Comparison of ENCODE assay signal across 9 cellular contexts in the genomic region with DNA sequence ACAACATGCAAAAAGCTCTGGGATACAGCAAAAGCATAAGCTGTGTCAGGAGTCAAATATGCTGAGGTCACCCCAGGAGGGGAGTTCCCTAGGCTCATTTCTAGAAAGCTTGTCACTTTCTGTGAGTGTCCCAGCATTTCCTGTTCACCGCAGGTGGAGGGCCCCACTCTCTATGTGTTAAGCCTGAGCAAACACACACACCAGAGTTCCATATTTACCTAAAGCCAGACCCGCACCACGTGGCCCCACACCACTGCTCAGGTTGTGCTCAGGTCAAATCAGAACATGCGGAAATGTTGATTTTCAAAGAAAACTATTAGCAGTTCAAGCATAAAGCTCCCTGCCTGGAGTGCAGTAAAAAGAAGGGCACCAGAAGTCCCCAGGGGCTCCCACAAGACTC.
DNase-seq lines count a peak whose midpoint lies in the region; ATAC-seq and TF ChIP-seq lines count a peak whose summit lies in the region.
"Had no signal": no experiment of that assay in that cellular context is flagged by ENCODE, and none has a peak within 500 bp of the region (broad histone marks: within the 10 kb centered on the region; RNA-seq: fewer than 3 reads in every experiment).

No MANE protein-coding gene starts in this region.

- TF ChIP-seq CTCF in GM10248 (IDR thresholded peaks at IDR 0.05; ENCODE audit: control extremely low read depth, extremely low read depth, low read depth, missing control alignments) (no peak), WTC11 (IDR thresholded peaks at IDR 0.05) (no peak)
- no peak for TF ChIP-seq CTCF in CD4-positive, alpha-beta T cell (IDR thresholded peaks at IDR 0.05)

- H3K27me3 ChIP-seq in CD4-positive, alpha-beta T cell (ENCODE audit: control insufficient read depth, insufficient read depth, low read length), result no peaks in the 10 kb centered on the region

- no peaks in the 10 kb centered on the region for H3K27me3 Mint-ChIP-seq in WTC11 (ENCODE audit: low read depth)
- no peaks in the 10 kb centered on the region for H3K27me3 Mint-ChIP-seq in CD4-positive, alpha-beta T cell

- H3K9me3 Mint-ChIP-seq in WTC11, result peaks cover 17% of the 10 kb centered on the region
- peaks cover 7% of the 10 kb centered on the region for H3K9me3 Mint-ChIP-seq in CD4-positive, alpha-beta T cell

- H3K27ac Mint-ChIP-seq in WTC11, result no peak overlapping the region; the same call in 1 of the 2 replicates
- no peak overlapping the region for H3K27ac Mint-ChIP-seq in CD4-positive, alpha-beta T cell

- peaks cover 10% of the 10 kb centered on the region for H3K36me3 Mint-ChIP-seq in WTC11
- no peaks in the 10 kb centered on the region for H3K36me3 Mint-ChIP-seq in CD4-positive, alpha-beta T cell (ENCODE audit: low read depth)

- no peak overlapping the region for H3K27ac ChIP-seq in substantia nigra (ENCODE audit: low read depth, low read length, poor library complexity, severe bottlenecking)
- H3K27ac ChIP-seq in CD4-positive, alpha-beta T cell (ENCODE audit: low read depth, low read length), result no peak overlapping the region

- ATAC-seq in HG03025 (IDR thresholded peaks at IDR 0.05; ENCODE audit: low FRiP score, unreplicated experiment) (peak; percentile 90), WTC11 (peak; percentile 51)
- no peak for ATAC-seq in CD4-positive, alpha-beta T cell (ENCODE audit: poor library complexity)

- H3K4me3 Mint-ChIP-seq in WTC11, result no peak overlapping the region
- no peak overlapping the region for H3K4me3 Mint-ChIP-seq in CD4-positive, alpha-beta T cell

- intact Hi-C loops in CD4-positive, alpha-beta T cell (cut with DNase I, micrococcal nuclease), result no loop called here

- peaks cover 16% of the 10 kb centered on the region for H3K9me3 ChIP-seq in CD4-positive, alpha-beta T cell (ENCODE audit: control insufficient read depth, low read length)

- peaks cover 26% of the 10 kb centered on the region for H3K4me1 Mint-ChIP-seq in WTC11
- H3K4me1 Mint-ChIP-seq in CD4-positive, alpha-beta T cell (ENCODE audit: low read depth), result no peaks in the 10 kb centered on the region

- CTCF ChIA-PET in GM10248 (lab: Yijun Ruan, JAX), result no interaction called here
- CTCF ChIA-PET in WTC11 (lab: Charles Lee), result no interaction called here
- CTCF ChIA-PET in CD4-positive, alpha-beta T cell (lab: Charles Lee), result no interaction called here

- DNase-seq in GM10248 (ENCODE audit: extremely low spot score) (peak; percentile 83), GM19238 (ENCODE audit: insufficient read length, low spot score) (peak; percentile 53), WTC11 (ENCODE audit: low spot score) (no peak), substantia nigra (lab: John Stamatoyannopoulos, UW) (no peak), activated gamma-delta T cell (lab: John Stamatoyannopoulos, UW) (no peak), dedifferentiated amniotic fluid mesenchymal stem cell (ENCODE audit: extremely low spot score) (no peak)
- no peak for DNase-seq in CD4-positive, alpha-beta T cell
- DNase-seq: SHP77 treated with DMSO at 0.1 percent for 48 hours had no signal

- POLR2A ChIA-PET in GM10248 (lab: Yijun Ruan, JAX) (no interaction called here), WTC11 (lab: Charles Lee) (no interaction called here)
- POLR2A ChIA-PET in CD4-positive, alpha-beta T cell (lab: Charles Lee), result no interaction called here

TF ChIP-seq in WTC11, 78 proteins besides CTCF, POLR2A, EP300 and RAD21:
- TF ChIP-seq, protein P1, sequence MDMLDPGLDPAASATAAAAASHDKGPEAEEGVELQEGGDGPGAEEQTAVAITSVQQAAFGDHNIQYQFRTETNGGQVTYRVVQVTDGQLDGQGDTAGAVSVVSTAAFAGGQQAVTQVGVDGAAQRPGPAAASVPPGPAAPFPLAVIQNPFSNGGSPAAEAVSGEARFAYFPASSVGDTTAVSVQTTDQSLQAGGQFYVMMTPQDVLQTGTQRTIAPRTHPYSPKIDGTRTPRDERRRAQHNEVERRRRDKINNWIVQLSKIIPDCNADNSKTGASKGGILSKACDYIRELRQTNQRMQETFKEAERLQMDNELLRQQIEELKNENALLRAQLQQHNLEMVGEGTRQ (CRISPR knock-in tag; IDR thresholded peaks at IDR 0.05), result peak; percentile 52
- TF ChIP-seq CREB1 (CRISPR knock-in tag; IDR thresholded peaks at IDR 0.05), result no peak
- TF ChIP-seq, protein P2, sequence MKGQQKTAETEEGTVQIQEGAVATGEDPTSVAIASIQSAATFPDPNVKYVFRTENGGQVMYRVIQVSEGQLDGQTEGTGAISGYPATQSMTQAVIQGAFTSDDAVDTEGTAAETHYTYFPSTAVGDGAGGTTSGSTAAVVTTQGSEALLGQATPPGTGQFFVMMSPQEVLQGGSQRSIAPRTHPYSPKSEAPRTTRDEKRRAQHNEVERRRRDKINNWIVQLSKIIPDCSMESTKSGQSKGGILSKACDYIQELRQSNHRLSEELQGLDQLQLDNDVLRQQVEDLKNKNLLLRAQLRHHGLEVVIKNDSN (CRISPR knock-in tag; IDR thresholded peaks at IDR 0.05), result 0 out of 2 replicates have a peak, but pooled peaks have one; percentile 26
TF ChIP-seq in WTC11: peak in this region for 2.

Comparison
In these comparisons a context has a peak if more than half of its experiments do, and no peak if none do; other contexts are left out.
1. DNase-seq: peak in GM10248 (single experiment) and GM19238 (single experiment); none in WTC11 (single experiment), substantia nigra (0 of 49), activated gamma-delta T cell (single experiment), CD4-positive, alpha-beta T cell (0 of 10) and dedifferentiated amniotic fluid mesenchymal stem cell (single experiment).